1 cellular context compared by ENCODE assay signal in genomic region chr10:14409856-14410458, GRCh38.
TF ChIP-seq lines count a peak whose summit lies in the region.

No MANE protein-coding gene starts in this region.

TF ChIP-seq in GM23338, 12 proteins besides CTCF, POLR2A, EP300 and RAD21:
- TF ChIP-seq ZNF462 (CRISPR knock-in tag; IDR thresholded peaks at IDR 0.05), result no peak
- no peak for TF ChIP-seq CREB1 (CRISPR knock-in tag; IDR thresholded peaks at IDR 0.05; ENCODE audit: low read depth)
- no peak for TF ChIP-seq EZH2phosphoT487 (IDR thresholded peaks at IDR 0.05; ENCODE audit: unreplicated experiment)
- TF ChIP-seq NANOG (IDR thresholded peaks at IDR 0.05; ENCODE audit: borderline replicate concordance), result no peak
- TF ChIP-seq EZH2 (IDR thresholded peaks at IDR 0.05; ENCODE audit: low read depth, unreplicated experiment), result no peak
- no peak for TF ChIP-seq ETS1 (IDR thresholded peaks at IDR 0.05)
- no peak for TF ChIP-seq ZNF331 (CRISPR knock-in tag; IDR thresholded peaks at IDR 0.05; ENCODE audit: low read depth)
- no peak for TF ChIP-seq POLR2AphosphoS5 (IDR thresholded peaks at IDR 0.05; ENCODE audit: low read depth)
- TF ChIP-seq REST (IDR thresholded peaks at IDR 0.05; ENCODE audit: unreplicated experiment), result no peak
- no peak for TF ChIP-seq STAT1 (IDR thresholded peaks at IDR 0.05; ENCODE audit: unreplicated experiment)
- TF ChIP-seq JUNB (IDR thresholded peaks at IDR 0.05; ENCODE audit: unreplicated experiment), result no peak
- TF ChIP-seq ZNF114 (CRISPR knock-in tag; IDR thresholded peaks at IDR 0.05), result no peak
